In the genomic region with DNA sequence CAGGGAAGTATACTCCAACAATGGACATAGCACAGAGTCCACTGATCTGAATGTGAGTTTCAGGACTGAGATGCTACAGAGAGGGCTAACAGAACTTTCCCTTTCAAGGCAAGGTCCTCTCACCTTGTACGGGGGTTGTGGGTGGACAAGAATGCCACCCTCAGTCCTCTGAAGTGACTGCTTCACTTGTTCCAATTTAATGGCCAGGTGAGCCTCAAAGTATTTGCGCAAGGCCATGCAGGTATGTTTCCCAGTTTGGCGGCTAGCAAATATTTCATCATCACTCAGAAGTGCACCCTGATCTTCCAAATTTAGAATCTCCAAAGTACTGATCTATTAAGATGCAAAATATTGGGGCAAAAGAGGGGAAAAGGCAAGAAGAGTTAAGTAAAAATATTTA, we compare ENCODE assay signal across 17 cellular contexts. TPM values are rescaled to one million over a fixed set of nuclear protein-coding genes. Genes with fewer than 3 reads are reported as not detected.
DNase-seq lines count a peak whose midpoint lies in the region; ATAC-seq, FAIRE-seq and TF ChIP-seq lines count a peak whose summit lies in the region.
"Had no signal": no experiment of that assay in that cellular context is flagged by ENCODE, and none has a peak within 500 bp of the region (broad histone marks: within the 10 kb centered on the region; RNA-seq: fewer than 3 reads in every experiment).

No MANE protein-coding gene starts in this region.

- no TSS peak for BruUV-seq in IMR-90 (replicated peaks; lab: Mats Ljungman, UMichigan)
- no TSS peak for BruUV-seq in HepG2 (replicated peaks; lab: Mats Ljungman, UMichigan)

- no peak overlapping the region for H2BK20ac ChIP-seq in IMR-90 (ENCODE audit: low read depth, low read length)

- H2AK9ac ChIP-seq in IMR-90 (replicated peaks; ENCODE audit: low read depth, low read length, poor library complexity), result no peak overlapping the region

- TF ChIP-seq EP300 in HepG2 (IDR thresholded peaks at IDR 0.05; ENCODE audit: low read depth in 2 of 2, low read length in 2 of 2) (no peak), HepG2 (CRISPR knock-in tag; IDR thresholded peaks at IDR 0.05; ENCODE audit: borderline replicate concordance) (no peak)

- H3K36me3 ChIP-seq in IMR-90 (ENCODE audit: control insufficient read depth, insufficient read depth, low read length), result peaks cover 13% of the 10 kb centered on the region
- peaks cover 11 to 45% of the 10 kb centered on the region in 2 experiments for H3K36me3 ChIP-seq in HepG2 (replicated peaks in 1 of 2; ENCODE audit: control insufficient read depth in 1 of 2, insufficient read depth in 2 of 2, low read length in 2 of 2)
- peaks cover 81% of the 10 kb centered on the region for H3K36me3 ChIP-seq in upper lobe of right lung

- no peak overlapping the region for H3K14ac ChIP-seq in IMR-90 (replicated peaks; ENCODE audit: low read depth, low read length)

- H4K91ac ChIP-seq in IMR-90 (ENCODE audit: insufficient read depth, low read depth, low read length), result no peak overlapping the region

- peaks cover 88% of the 10 kb centered on the region for H3K36me3 Mint-ChIP-seq in dendritic cell treated with granulocyte-macrophage colony-stimulating factor and Interleukin-4, amounts not matched to agents 40 ng/mL and 50 ng/mL, for 4 days (ENCODE audit: low read depth)

- POLR2A ChIA-PET in IMR-90 (lab: Charles Lee; ENCODE audit: unreplicated experiment) (no interaction called here), HepG2 (lab: Yijun Ruan, JAX) (no interaction called here)

- H2BK120ac ChIP-seq in IMR-90 (ENCODE audit: low read depth, low read length), result no peak overlapping the region

- H3K4me2 ChIP-seq in IMR-90 (ENCODE audit: low read depth, low read length) (no peak overlapping the region), HepG2 (ENCODE audit: low read depth, low read length) (no peak overlapping the region)

- no peak for FAIRE-seq in HepG2 (lab: Jason Lieb, UNC)
- FAIRE-seq: G401.6, GM12892, H54 had no signal

- ATAC-seq in IMR-90 (ENCODE audit: low read depth), result no peak
- no peak for ATAC-seq in HepG2
- ATAC-seq in upper lobe of right lung, result peak; percentile 78
- no peak for ATAC-seq in HG03469 (IDR thresholded peaks at IDR 0.05; ENCODE audit: unreplicated experiment)

- H3K9me3 ChIP-seq in IMR-90 (ENCODE audit: control insufficient read depth, insufficient read depth, low read length), result no peaks in the 10 kb centered on the region
- H3K9me3 ChIP-seq in HepG2 (ENCODE audit: low read length), result no peaks in the 10 kb centered on the region
- H3K9me3 ChIP-seq in upper lobe of right lung, result no peaks in the 10 kb centered on the region
- H3K9me3 ChIP-seq: HAP-1 had no signal

- peaks cover 0 to 2% of the 10 kb centered on the region in 2 experiments; a peak in 3 of 4 replicates for H3K79me1 ChIP-seq in IMR-90 (ENCODE audit: low read depth in 1 of 2, low read length in 2 of 2)

- CTCF ChIA-PET in IMR-90 (lab: Yijun Ruan, JAX), result no interaction called here
- CTCF ChIA-PET in HepG2 (lab: Yijun Ruan, JAX; ENCODE audit: low intra/inter-chr PET ratio, low total read pairs), result no interaction called here

- no CpG with 5 or more reads among the region's 3 CpGs for WGBS in IMR-90 (ENCODE audit: extremely low coverage in 2 of 2, insufficient read length in 1 of 2), 2 experiments
- 85% methylated on average over 3 of the region's 3 CpGs for WGBS in HepG2 (ENCODE audit: low lambda C conversion rate)

- no peak overlapping the region for H2AFZ ChIP-seq in IMR-90 (replicated peaks; ENCODE audit: low read length, poor library complexity)
- H2AFZ ChIP-seq in HepG2 (ENCODE audit: low read length), result no peak overlapping the region

- no peak overlapping the region for H3K23ac ChIP-seq in IMR-90 (ENCODE audit: low read depth, low read length)

- H4K20me1 ChIP-seq in IMR-90 (ENCODE audit: insufficient read depth, low read length) (no peaks in the 10 kb centered on the region), HepG2 (ENCODE audit: insufficient read depth, low read length) (no peaks in the 10 kb centered on the region)

- DNase-seq in IMR-90 (no peak), HepG2 (ENCODE audit: low spot score) (no peak), upper lobe of right lung (no peak), superior temporal gyrus (ENCODE audit: extremely low spot score) (no peak)
- DNase-seq: C1 segment of cervical spinal cord; CD4-positive, alpha-beta memory T cell; COR-L47; DMS153; DND-41; GOT3; HFFc6 had no signal

- H2BK15ac ChIP-seq in IMR-90 (ENCODE audit: low read depth, low read length), result no peak overlapping the region

- no peak overlapping the region for H3K4me3 Mint-ChIP-seq in dendritic cell treated with granulocyte-macrophage colony-stimulating factor and Interleukin-4, amounts not matched to agents 40 ng/mL and 50 ng/mL, for 4 days
- H3K4me3 Mint-ChIP-seq: CD4-positive, alpha-beta memory T cell; HFFc6 had no signal

- no peak overlapping the region for H4K5ac ChIP-seq in IMR-90 (ENCODE audit: low read depth, low read length)

- no peak overlapping the region for H2AK5ac ChIP-seq in IMR-90 (ENCODE audit: low read depth, low read length)

- H3K56ac ChIP-seq in IMR-90 (ENCODE audit: extremely low read depth, insufficient read depth, low read length), result no peak overlapping the region

- no peak overlapping the region for H4K8ac ChIP-seq in IMR-90 (ENCODE audit: low read depth in 2 of 2, low read length in 2 of 2)

- in situ Hi-C loops in IMR-90 (cut with MboI; ENCODE audit: low sequenced_read_pairs) (no loop called here), HepG2 (cut with HindIII; ENCODE audit: extremely low pct_ligation_motif_present, low pct_unique_long_range_greater_than_20kb) (no loop called here)

- TF ChIP-seq CTCF in IMR-90 (conservative IDR thresholded peaks at IDR 0.05; ENCODE audit: low read depth, low read length) (no peak), HepG2 (CRISPR knock-in tag; IDR thresholded peaks at IDR 0.05) (no peak), upper lobe of right lung (IDR thresholded peaks at IDR 0.05) (no peak)

- no peaks in the 10 kb centered on the region for H3K4me1 Mint-ChIP-seq in dendritic cell treated with granulocyte-macrophage colony-stimulating factor and Interleukin-4, amounts not matched to agents 40 ng/mL and 50 ng/mL, for 4 days (ENCODE audit: low read depth)
- H3K4me1 Mint-ChIP-seq: CD4-positive, alpha-beta memory T cell had no signal

- H3K27me3 ChIP-seq in IMR-90 (ENCODE audit: control insufficient read depth, insufficient read depth, low read length) (no peaks in the 10 kb centered on the region), HepG2 (ENCODE audit: control insufficient read depth in 1 of 2, insufficient read depth in 2 of 2, low read length in 2 of 2) (no peaks in the 10 kb centered on the region), upper lobe of right lung (no peaks in the 10 kb centered on the region)

- H3K9me3 Mint-ChIP-seq in dendritic cell treated with granulocyte-macrophage colony-stimulating factor and Interleukin-4, amounts not matched to agents 40 ng/mL and 50 ng/mL, for 4 days, result no peaks in the 10 kb centered on the region
- H3K9me3 Mint-ChIP-seq: CD4-positive, alpha-beta memory T cell; HFFc6 had no signal

- no peak overlapping the region for H3K27ac ChIP-seq in IMR-90 (ENCODE audit: insufficient read depth, low read length)
- no peak overlapping the region for H3K27ac ChIP-seq in HepG2 (ENCODE audit: extremely low read length, insufficient read depth, low read length)
- H3K27ac ChIP-seq in upper lobe of right lung, result no peak overlapping the region

- H3K9me1 ChIP-seq in IMR-90 (ENCODE audit: insufficient read depth, low read length), result no peaks in the 10 kb centered on the region

- dilution Hi-C loops in IMR-90 (cut with HindIII; ENCODE audit: low sequenced_read_pairs, unreplicated experiment), result no loop called here

- intact Hi-C loops in IMR-90 (cut with micrococcal nuclease), result no loop called here
- intact Hi-C loops in dendritic cell treated with granulocyte-macrophage colony-stimulating factor and Interleukin-4, amounts not matched to agents 40 ng/mL and 50 ng/mL, for 4 days (cut with micrococcal nuclease), result no loop called here
- intact Hi-C loops in HepG2 (cut with micrococcal nuclease; ENCODE audit: unreplicated experiment), result no loop called here
- intact Hi-C loops in upper lobe of right lung (cut with DNase I), result no loop called here

- H3K9ac ChIP-seq in IMR-90 (ENCODE audit: low read depth, low read length), result no peak overlapping the region
- no peak overlapping the region for H3K9ac ChIP-seq in HepG2 (ENCODE audit: insufficient read depth, low read depth, low read length)

- H3K4me3 ChIP-seq in IMR-90 (ENCODE audit: insufficient read depth, low read depth, low read length) (no peak overlapping the region), HepG2 (replicated peaks in 1 of 3; ENCODE audit: insufficient read depth in 1 of 3, low read depth in 2 of 3, low read length in 3 of 3) (no peak overlapping the region), upper lobe of right lung (no peak overlapping the region)
- H3K4me3 ChIP-seq: HAP-1 had no signal

- TF ChIP-seq RAD21 in IMR-90 (IDR thresholded peaks at IDR 0.05; ENCODE audit: low read length) (no peak), HepG2 (CRISPR knock-in tag; IDR thresholded peaks at IDR 0.05) (no peak)

- H3K4me1 ChIP-seq in IMR-90 (ENCODE audit: control insufficient read depth, insufficient read depth, low read length), result no peaks in the 10 kb centered on the region
- peaks cover 2% of the 10 kb centered on the region; the same call in 1 of the 2 replicates for H3K4me1 ChIP-seq in HepG2 (ENCODE audit: insufficient read depth, low read length)
- no peaks in the 10 kb centered on the region for H3K4me1 ChIP-seq in upper lobe of right lung
- H3K4me1 ChIP-seq: HAP-1 had no signal

- TF ChIP-seq POLR2A in IMR-90 (IDR thresholded peaks at IDR 0.05; ENCODE audit: low read depth, low read length) (no peak), HepG2 (IDR thresholded peaks at IDR 0.05; ENCODE audit: insufficient read depth in 1 of 2, low read depth in 2 of 2, low read length in 2 of 2) (no peak)

- H3K27me3 Mint-ChIP-seq in dendritic cell treated with granulocyte-macrophage colony-stimulating factor and Interleukin-4, amounts not matched to agents 40 ng/mL and 50 ng/mL, for 4 days, result no peaks in the 10 kb centered on the region
- H3K27me3 Mint-ChIP-seq: CD4-positive, alpha-beta memory T cell had no signal

- H2BK5ac ChIP-seq in IMR-90 (ENCODE audit: low read depth, low read length, poor library complexity, severe bottlenecking), result no peak overlapping the region

- no peak overlapping the region for H3K4ac ChIP-seq in IMR-90 (ENCODE audit: low read depth, low read length)

- peak overlapping the region; percentile 46 for H3K27ac Mint-ChIP-seq in dendritic cell treated with granulocyte-macrophage colony-stimulating factor and Interleukin-4, amounts not matched to agents 40 ng/mL and 50 ng/mL, for 4 days
- H3K27ac Mint-ChIP-seq: HFFc6 had no signal

- no peak overlapping the region for H3K18ac ChIP-seq in IMR-90 (ENCODE audit: low read depth, low read length)

- no peaks in the 10 kb centered on the region for H3K79me2 ChIP-seq in HepG2 (ENCODE audit: insufficient read depth, low read length)

RNA-seq across cellular contexts. Expression of a gene that starts 38.1 kb away (rescaled TPM):
- total RNA-seq in IMR-90 (2012; rRNA removed), result 17.2 and 17.4 TPM in 2 replicates
- polyA plus RNA-seq in IMR-90 (2012; rRNA removed), result 15.0 and 16.2 TPM in 2 replicates
- polyA plus RNA-seq in IMR-90 (2012; cell fraction: cytosol; rRNA removed), result 16.0 and 21.0 TPM in 2 replicates
- polyA plus RNA-seq in IMR-90 (2012; cell fraction: nucleus; rRNA removed; ENCODE audit: low replicate concordance), result 7.4 and 10.0 TPM in 2 replicates
- total RNA-seq in HepG2 (2016; rRNA removed; fragmentation: Illumina TruSeq; extraction: Trizol), result 19.3 and 19.6 TPM in 2 replicates
- 4.0 and 4.1 TPM in 2 replicates for total RNA-seq in HepG2 (2016; cell fraction: cytosol; rRNA removed; fragmentation: Illumina TruSeq; extraction: Trizol; ENCODE audit: low read depth)
- 15.8 and 19.9 TPM in 2 replicates for total RNA-seq in HepG2 (2016; cell fraction: insoluble cytoplasmic fraction; rRNA removed; fragmentation: Illumina TruSeq; extraction: Trizol)
- total RNA-seq in HepG2 (2016; cell fraction: membrane; rRNA removed; fragmentation: Illumina TruSeq; extraction: Trizol), result 21.6 and 22.6 TPM in 2 replicates
- 15.0 and 17.5 TPM in 2 replicates for total RNA-seq in HepG2 (2016; cell fraction: nucleus; rRNA removed; fragmentation: Illumina TruSeq; extraction: Trizol)
- 8.2 and 8.5 TPM in 2 replicates for polyA plus RNA-seq in HepG2 (2011; rRNA removed)
- 8.8 and 9.8 TPM in 2 replicates for polyA plus RNA-seq in HepG2 (2011; cell fraction: cytosol; rRNA removed)
- 10.4 and 11.9 TPM in 2 replicates for polyA plus RNA-seq in HepG2 (2011; cell fraction: nucleus; rRNA removed)
- polyA plus RNA-seq in HepG2 (2012), result 9.6 and 10.5 TPM in 2 replicates
- 3.9 and 4.1 TPM in 2 replicates for polyA plus RNA-seq in HepG2 (2016; cell fraction: cytosol; fragmentation: Illumina TruSeq; extraction: Trizol; ENCODE audit: low read depth)
- polyA plus RNA-seq in HepG2 (2016; cell fraction: insoluble cytoplasmic fraction; fragmentation: Illumina TruSeq; extraction: Trizol; ENCODE audit: low read depth), result 20.7 and 23.7 TPM in 2 replicates
- 17.3 and 19.5 TPM in 2 replicates for polyA plus RNA-seq in HepG2 (2016; cell fraction: membrane; fragmentation: Illumina TruSeq; extraction: Trizol; ENCODE audit: low read depth)
- 21.7 and 22.1 TPM in 2 replicates for polyA plus RNA-seq in HepG2 (2016; cell fraction: nucleus; fragmentation: Illumina TruSeq; extraction: Trizol; ENCODE audit: insufficient read depth, low read depth)
- polyA minus RNA-seq in HepG2 (2011; rRNA and poly(A)+ RNA removed; ENCODE audit: low replicate concordance), result 23.7 and 28.7 TPM in 2 replicates
- 9.1 and 9.2 TPM in 2 replicates for polyA minus RNA-seq in HepG2 (2011; cell fraction: cytosol; rRNA and poly(A)+ RNA removed)
- 30.8 and 31.5 TPM in 2 replicates for polyA minus RNA-seq in HepG2 (2011; cell fraction: nucleus; rRNA and poly(A)+ RNA removed)
- total RNA-seq in upper lobe of right lung, result 26.4 TPM

RNA-seq across cellular contexts. Expression of a gene that starts 44.0 kb away (rescaled TPM):
- total RNA-seq in IMR-90 (2012; rRNA removed) (65.4 and 78.9 TPM in 2 replicates), HepG2 (2016; rRNA removed; fragmentation: Illumina TruSeq; extraction: Trizol) (111 and 269 TPM in 2 replicates), upper lobe of right lung (80.3 TPM)
- polyA plus RNA-seq in IMR-90 (2012; rRNA removed) (122 and 131 TPM in 2 replicates), HepG2 (2011; rRNA removed) (47.6 and 55.4 TPM in 2 replicates)
- 40.5 and 61.4 TPM in 2 replicates for polyA plus RNA-seq in IMR-90 (2012; cell fraction: cytosol; rRNA removed)
- 7.3 and 37.0 TPM in 2 replicates for polyA plus RNA-seq in IMR-90 (2012; cell fraction: nucleus; rRNA removed; ENCODE audit: low replicate concordance)
- total RNA-seq in HepG2 (2016; cell fraction: cytosol; rRNA removed; fragmentation: Illumina TruSeq; extraction: Trizol; ENCODE audit: low read depth), result 69.4 and 76.3 TPM in 2 replicates
- total RNA-seq in HepG2 (2016; cell fraction: insoluble cytoplasmic fraction; rRNA removed; fragmentation: Illumina TruSeq; extraction: Trizol), result 107 and 262 TPM in 2 replicates
- total RNA-seq in HepG2 (2016; cell fraction: membrane; rRNA removed; fragmentation: Illumina TruSeq; extraction: Trizol), result 72.9 and 73.6 TPM in 2 replicates
- total RNA-seq in HepG2 (2016; cell fraction: nucleus; rRNA removed; fragmentation: Illumina TruSeq; extraction: Trizol), result 161 and 173 TPM in 2 replicates
- polyA plus RNA-seq in HepG2 (2011; cell fraction: cytosol; rRNA removed), result 45.7 and 62.4 TPM in 2 replicates
- polyA plus RNA-seq in HepG2 (2011; cell fraction: nucleus; rRNA removed), result 15.5 and 21.5 TPM in 2 replicates
- 75.8 and 112 TPM in 2 replicates for polyA plus RNA-seq in HepG2 (2012)
- polyA plus RNA-seq in HepG2 (2016; cell fraction: cytosol; fragmentation: Illumina TruSeq; extraction: Trizol; ENCODE audit: low read depth), result 49.9 and 54.5 TPM in 2 replicates
- polyA plus RNA-seq in HepG2 (2016; cell fraction: insoluble cytoplasmic fraction; fragmentation: Illumina TruSeq; extraction: Trizol; ENCODE audit: low read depth), result 114 and 115 TPM in 2 replicates
- 56.5 and 56.9 TPM in 2 replicates for polyA plus RNA-seq in HepG2 (2016; cell fraction: membrane; fragmentation: Illumina TruSeq; extraction: Trizol; ENCODE audit: low read depth)
- polyA plus RNA-seq in HepG2 (2016; cell fraction: nucleus; fragmentation: Illumina TruSeq; extraction: Trizol; ENCODE audit: insufficient read depth, low read depth), result 280 and 295 TPM in 2 replicates
- polyA minus RNA-seq in HepG2 (2011; rRNA and poly(A)+ RNA removed; ENCODE audit: low replicate concordance), result 5.1 and 7.1 TPM in 2 replicates
- 15.4 and 17.7 TPM in 2 replicates for polyA minus RNA-seq in HepG2 (2011; cell fraction: cytosol; rRNA and poly(A)+ RNA removed)
- polyA minus RNA-seq in HepG2 (2011; cell fraction: nucleus; rRNA and poly(A)+ RNA removed), result 16.2 and 19.4 TPM in 2 replicates
